ENCODE assay signal across 14 cellular contexts in the genomic region with DNA sequence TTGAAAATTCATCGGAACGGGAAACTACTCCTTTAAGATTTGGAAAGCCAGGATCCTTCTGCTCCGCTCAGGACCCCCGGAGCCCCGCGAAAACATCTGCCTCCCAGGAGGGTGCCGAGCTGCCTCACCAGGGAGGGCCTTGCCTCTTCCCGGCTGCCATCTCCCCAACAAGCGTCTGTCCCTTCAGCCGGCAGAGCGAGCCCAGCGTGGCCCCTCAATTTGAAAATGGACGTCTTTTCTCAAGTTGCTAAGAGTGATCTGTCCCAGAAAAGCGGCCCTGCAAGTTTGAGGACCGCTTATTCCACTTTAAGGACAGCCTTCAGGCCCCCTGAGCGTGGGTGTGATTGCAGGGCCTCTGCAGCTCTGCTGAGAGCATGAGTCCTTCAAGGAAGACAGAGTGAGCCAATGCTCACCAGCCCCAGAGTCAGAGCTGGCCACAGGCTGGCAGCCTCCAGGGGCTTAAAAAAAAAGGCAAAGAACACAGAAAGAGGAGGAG.
A peak's percentile ranks its signal among the peaks of the same experiment; 100 is the strongest.
DNase-seq lines count a peak whose midpoint lies in the region; ATAC-seq and TF ChIP-seq lines count a peak whose summit lies in the region.
"Had no signal": no experiment of that assay in that cellular context is flagged by ENCODE, and none has a peak within 500 bp of the region (broad histone marks: within the 10 kb centered on the region; RNA-seq: fewer than 3 reads in every experiment).

No MANE protein-coding gene starts in this region.

- intact Hi-C loops in activated B cell treated with CpG ODN at 0.5 μM for 24 hours (cut with micrococcal nuclease) (no loop called here), left ventricle myocardium superior (cut with micrococcal nuclease) (no loop called here), spleen (cut with DNase I; ENCODE audit: low total_unique reads) (no loop called here)

- CTCF ChIA-PET in activated B cell treated with CpG ODN at 0.5 μM for 24 hours (lab: Charles Lee), result no interaction called here

- no peak overlapping the region for H3K4me3 ChIP-seq in spleen
- H3K4me3 ChIP-seq: K562 had no signal

- peaks cover 0 to 4% (median 0%) of the 10 kb centered on the region in 7 donors for H3K27me3 ChIP-seq in spleen (replicated peaks in 1 of 7)

- no peak overlapping the region for H3K27ac Mint-ChIP-seq in activated B cell treated with CpG ODN at 0.5 μM for 24 hours
- H3K27ac Mint-ChIP-seq: CD4-positive, CD25-positive, alpha-beta regulatory T cell had no signal

- no peak for TF ChIP-seq POLR2A in spleen (IDR thresholded peaks at IDR 0.05)

- TF ChIP-seq CTCF in activated B cell treated with CpG ODN at 0.5 μM for 24 hours (IDR thresholded peaks at IDR 0.05) (no peak), spleen (IDR thresholded peaks at IDR 0.05 in 8 of 11, conservative IDR thresholded peaks at IDR 0.05 in 3 of 11) (no peak)

- H3K36me3 Mint-ChIP-seq in activated B cell treated with CpG ODN at 0.5 μM for 24 hours (ENCODE audit: low read depth), result peaks cover 46% of the 10 kb centered on the region

- H3K9me3 ChIP-seq in spleen, result no peaks in the 10 kb centered on the region

- DNase-seq in activated T-cell treated with anti-CD3 and anti-CD28 coated beads, Interleukin-2, amount 50 U/mL, for 48 hours, result peak; percentile 5 to 9
- no peak for DNase-seq in activated T-cell treated with anti-CD3 and anti-CD28 coated beads for 4 hours
- peak; percentile 9 for DNase-seq in activated B cell treated with CpG ODN at 0.5 μM for 24 hours
- peak; percentile 13 for DNase-seq in left ventricle myocardium superior
- DNase-seq in spleen, result peak; percentile 66
- DNase-seq in MV-4-11 (lab: John Stamatoyannopoulos, UW), result no peak
- no peak for DNase-seq in NCI-H1105 treated with DMSO at 0.1 percent for 48 hours (lab: John Stamatoyannopoulos, UW)
- no peak for DNase-seq in NCI-H2081 (lab: John Stamatoyannopoulos, UW)
- DNase-seq: ACHN; CD4-positive, CD25-positive, alpha-beta regulatory T cell; DMS79; NCI-H1048; NCI-H82 had no signal

- POLR2A ChIA-PET in activated B cell treated with CpG ODN at 0.5 μM for 24 hours (lab: Charles Lee), result no interaction called here

- 97 to 100% (median 98%) methylated on average over 16 of the region's 16 CpGs for WGBS in spleen, 5 donors

- H3K9me3 Mint-ChIP-seq in activated B cell treated with CpG ODN at 0.5 μM for 24 hours, result no peaks in the 10 kb centered on the region
- H3K9me3 Mint-ChIP-seq: CD4-positive, CD25-positive, alpha-beta regulatory T cell had no signal

- no peak overlapping the region for H3K27ac ChIP-seq in spleen

- peaks cover 2% of the 10 kb centered on the region for H3K27me3 Mint-ChIP-seq in activated B cell treated with CpG ODN at 0.5 μM for 24 hours
- H3K27me3 Mint-ChIP-seq: CD4-positive, CD25-positive, alpha-beta regulatory T cell had no signal

- H3K4me1 ChIP-seq in spleen, result peaks cover 0 to 20% (median 2%) of the 10 kb centered on the region in 6 donors

- H3K4me1 Mint-ChIP-seq in activated B cell treated with CpG ODN at 0.5 μM for 24 hours, result no peaks in the 10 kb centered on the region

- ATAC-seq in activated B cell treated with CpG ODN at 0.5 μM for 24 hours (ENCODE audit: low read depth) (no peak), left ventricle myocardium superior (no peak)
- ATAC-seq: K562 had no signal

- H3K36me3 ChIP-seq in spleen, result peaks cover 0 to 70% (median 55%) of the 10 kb centered on the region in 6 donors

- H3K4me3 Mint-ChIP-seq in activated B cell treated with CpG ODN at 0.5 μM for 24 hours, result no peak overlapping the region
- H3K4me3 Mint-ChIP-seq: CD4-positive, CD25-positive, alpha-beta regulatory T cell had no signal

Comparison
In these comparisons a context has a peak if more than half of its experiments do, and no peak if none do; other contexts are left out.
1. DNase-seq: peak in activated T-cell treated with anti-CD3 and anti-CD28 coated beads, Interleukin-2, amount 50 U/mL, for 48 hours (2 of 2), activated B cell treated with CpG ODN at 0.5 μM for 24 hours (single experiment), left ventricle myocardium superior (single experiment) and spleen (single experiment); none in activated T-cell treated with anti-CD3 and anti-CD28 coated beads for 4 hours (single experiment), MV-4-11 (single experiment), NCI-H1105 treated with DMSO at 0.1 percent for 48 hours (single experiment) and NCI-H2081 (0 of 2).